Comparison of ENCODE assay signal across 2 cellular contexts in genomic region chr18:45734944-45735343, GRCh38.
TF ChIP-seq lines count a peak whose summit lies in the region.

No MANE protein-coding gene starts in this region.

TF ChIP-seq in IMR-90, 13 proteins besides CTCF, POLR2A, EP300 and RAD21:
- no peak for TF ChIP-seq USF2 (IDR thresholded peaks at IDR 0.05; ENCODE audit: low read depth, low read length)
- no peak for TF ChIP-seq RCOR1 (IDR thresholded peaks at IDR 0.05; ENCODE audit: insufficient replicate concordance, low read length)
- no peak for TF ChIP-seq CEBPB (IDR thresholded peaks at IDR 0.05; ENCODE audit: low read depth, low read length)
- no peak for TF ChIP-seq NFE2L2 (IDR thresholded peaks at IDR 0.05; ENCODE audit: low read depth, low read length)
- no peak for TF ChIP-seq RFX5 (IDR thresholded peaks at IDR 0.05; ENCODE audit: low read depth, low read length)
- no peak for TF ChIP-seq MAFK (IDR thresholded peaks at IDR 0.05; ENCODE audit: low read depth, low read length)
- TF ChIP-seq SMC3 (IDR thresholded peaks at IDR 0.05; ENCODE audit: low read depth, low read length), result no peak
- no peak for TF ChIP-seq BHLHE40 (IDR thresholded peaks at IDR 0.05; ENCODE audit: low read depth, low read length)
- no peak for TF ChIP-seq ELK1 (IDR thresholded peaks at IDR 0.05; ENCODE audit: borderline replicate concordance, low read depth, low read length)
- TF ChIP-seq FOS (IDR thresholded peaks at IDR 0.05; ENCODE audit: low read depth, low read length), result no peak
- TF ChIP-seq MXI1 (IDR thresholded peaks at IDR 0.05; ENCODE audit: borderline replicate concordance, low read depth, low read length), result no peak
- no peak for TF ChIP-seq MAZ (IDR thresholded peaks at IDR 0.05; ENCODE audit: borderline replicate concordance, low read depth, low read length)

TF ChIP-seq in H1, 55 proteins besides CTCF, POLR2A, EP300 and RAD21:
- TF ChIP-seq EGR1 (IDR thresholded peaks at IDR 0.05; ENCODE audit: borderline replicate concordance, low read depth, low read length) (no peak), MAX (IDR thresholded peaks at IDR 0.05) (no peak), NRF1 (IDR thresholded peaks at IDR 0.05; ENCODE audit: low read depth, low read length) (no peak), BACH1 (IDR thresholded peaks at IDR 0.05; ENCODE audit: low read length) (no peak), POLR2AphosphoS5 (IDR thresholded peaks at IDR 0.05; ENCODE audit: low read depth, low read length) (no peak), CEBPB (IDR thresholded peaks at IDR 0.05; ENCODE audit: low read depth, low read length) (no peak), CHD7 (IDR thresholded peaks at IDR 0.05; ENCODE audit: insufficient replicate concordance, low read length) (no peak), USF2 (IDR thresholded peaks at IDR 0.05; ENCODE audit: low read length) (no peak), JUND (IDR thresholded peaks at IDR 0.05; ENCODE audit: low read length) (no peak), CBX8 (IDR thresholded peaks at IDR 0.05; ENCODE audit: borderline replicate concordance, low read depth, low read length) (no peak), KDM4A (IDR thresholded peaks at IDR 0.05; ENCODE audit: low read depth, low read length, severe bottlenecking) (no peak), TCF12 (IDR thresholded peaks at IDR 0.05; ENCODE audit: low read depth, low read length) (no peak), SIRT6 (IDR thresholded peaks at IDR 0.05; ENCODE audit: low read length) (no peak)
TF ChIP-seq in H1: peak in this region for 0.
